ENCODE assay signal across 16 cellular contexts in the genomic region with DNA sequence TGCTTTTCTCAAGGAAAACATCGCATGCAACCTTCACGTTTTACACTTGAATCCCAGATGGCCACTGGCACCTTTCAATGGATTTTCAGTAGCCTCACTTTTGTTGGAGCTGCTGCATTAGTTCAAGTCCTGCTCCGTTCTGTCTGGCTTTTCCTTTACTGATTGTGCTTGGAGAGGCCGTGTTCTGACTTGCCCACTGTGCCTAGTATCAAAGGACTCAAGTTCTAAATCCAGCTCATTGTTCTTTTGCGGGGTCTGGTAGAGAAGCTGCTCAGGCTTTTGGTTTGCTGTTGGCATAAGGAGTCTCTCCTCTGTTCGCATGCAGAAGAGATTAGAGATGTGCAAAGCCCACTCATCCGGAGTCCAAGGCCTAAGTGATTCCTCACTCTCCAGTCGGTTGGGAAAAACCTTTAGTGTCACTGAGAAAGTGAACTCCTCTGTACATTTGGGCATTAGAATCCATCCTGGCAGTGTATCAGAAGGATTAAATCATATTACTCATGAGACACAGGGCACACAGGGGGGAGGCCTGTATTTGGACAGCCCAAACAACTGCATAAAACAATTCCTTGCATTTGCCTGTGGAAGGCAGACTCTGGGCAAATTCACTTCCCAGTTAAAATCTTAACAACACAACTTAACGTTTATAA.
DNase-seq lines count a peak whose midpoint lies in the region; ATAC-seq and TF ChIP-seq lines count a peak whose summit lies in the region.
"Had no signal": no experiment of that assay in that cellular context is flagged by ENCODE, and none has a peak within 500 bp of the region (broad histone marks: within the 10 kb centered on the region; RNA-seq: fewer than 3 reads in every experiment).

No MANE protein-coding gene starts in this region.

- intact Hi-C loops in MCF 10A (cut with micrococcal nuclease) = no loop called here
- intact Hi-C loops in breast epithelium (cut with DNase I; ENCODE audit: low total_unique reads) = no loop called here
- intact Hi-C loops in uterus (cut with DNase I; ENCODE audit: low total_unique reads) = no loop called here

- peak overlapping the region; percentile 19 for H3K27ac Mint-ChIP-seq in MCF 10A (ENCODE audit: low read depth, unreplicated experiment)

- no peaks in the 10 kb centered on the region for H3K27me3 ChIP-seq in breast epithelium
- no peaks in the 10 kb centered on the region for H3K27me3 ChIP-seq in adipocyte (replicated peaks; ENCODE audit: control insufficient read depth, insufficient read depth, low read length)
- no peaks in the 10 kb centered on the region for H3K27me3 ChIP-seq in foreskin keratinocyte
- H3K27me3 ChIP-seq in uterus = no peaks in the 10 kb centered on the region

- peaks cover 25% of the 10 kb centered on the region for H3K36me3 Mint-ChIP-seq in MCF 10A (ENCODE audit: insufficient read depth, unreplicated experiment)

- no peak for TF ChIP-seq CTCF in MCF 10A (IDR thresholded peaks at IDR 0.05; ENCODE audit: unreplicated experiment)
- TF ChIP-seq CTCF in breast epithelium (IDR thresholded peaks at IDR 0.05) = no peak
- TF ChIP-seq CTCF in foreskin keratinocyte (conservative IDR thresholded peaks at IDR 0.05) = peak; percentile 8
- no peak for TF ChIP-seq CTCF in uterus (IDR thresholded peaks at IDR 0.05)

- ATAC-seq in foreskin keratinocyte = peak; percentile 70

- H3K4me3 ChIP-seq in breast epithelium (no peak overlapping the region), adipocyte (ENCODE audit: low read length) (no peak overlapping the region), uterus (no peak overlapping the region)

- H3K36me3 ChIP-seq in breast epithelium (no peaks in the 10 kb centered on the region), adipocyte (ENCODE audit: control insufficient read depth, insufficient read depth, low read length, severe bottlenecking) (peaks cover 3% of the 10 kb centered on the region), uterus (no peaks in the 10 kb centered on the region)

- H3K9ac ChIP-seq in adipocyte (ENCODE audit: low read length) = no peak overlapping the region
- H3K9ac ChIP-seq: KMS-11 had no signal

- CTCF ChIA-PET in MCF 10A (lab: Yijun Ruan, JAX) = no interaction called here

- H3K9me3 ChIP-seq in breast epithelium (no peaks in the 10 kb centered on the region), adipocyte (ENCODE audit: control insufficient read depth, low read length) (no peaks in the 10 kb centered on the region), uterus (no peaks in the 10 kb centered on the region)

- H3K4me3 Mint-ChIP-seq in MCF 10A (ENCODE audit: unreplicated experiment) = no peak overlapping the region
- H3K4me3 Mint-ChIP-seq: H9 had no signal

- DNase-seq in MCF 10A (ENCODE audit: unreplicated experiment) = no peak
- DNase-seq in breast epithelium (ENCODE audit: low spot score in 2 of 2) = no peak
- peak; percentile 44 for DNase-seq in adipocyte (ENCODE audit: low read depth)
- DNase-seq in foreskin keratinocyte = peak; percentile 52 to 62
- DNase-seq in uterus = no peak
- DNase-seq in NCI-H128 (lab: John Stamatoyannopoulos, UW; ENCODE audit: unreplicated experiment) = no peak
- no peak for DNase-seq in iPS-NIHi7 (ENCODE audit: extremely low spot score)
- DNase-seq in SW480 (ENCODE audit: low spot score) = no peak
- DNase-seq: effector memory CD4-positive, alpha-beta T cell; H9; islet precursor cell; NCI-H1694; NCI-H526 treated with DMSO at 0.1 percent for 48 hours; substantia nigra had no signal

- POLR2A ChIA-PET in MCF 10A (lab: Yijun Ruan, JAX) = no interaction called here

- H3K27ac ChIP-seq in breast epithelium = no peak overlapping the region
- peak overlapping the region; percentile 48 for H3K27ac ChIP-seq in foreskin keratinocyte
- peak overlapping the region; percentile 40 to 41 for H3K27ac ChIP-seq in uterus
- H3K27ac ChIP-seq: HL-60 had no signal

- H3K4me1 ChIP-seq in breast epithelium (peaks cover 0 to 14% of the 10 kb centered on the region in 2 donors), adipocyte (ENCODE audit: control insufficient read depth, insufficient read depth, low read length) (peaks cover 15% of the 10 kb centered on the region), foreskin keratinocyte (peaks cover 15% of the 10 kb centered on the region), uterus (no peaks in the 10 kb centered on the region)

- H3K9me3 Mint-ChIP-seq in MCF 10A (ENCODE audit: unreplicated experiment) = no peaks in the 10 kb centered on the region
- H3K9me3 Mint-ChIP-seq: H9 had no signal

- H3K27me3 Mint-ChIP-seq in MCF 10A (ENCODE audit: insufficient read depth, unreplicated experiment) = no peaks in the 10 kb centered on the region

- no TSS peak for BruUV-seq in MCF 10A (replicated peaks; lab: Mats Ljungman, UMichigan)

- TF ChIP-seq POLR2A in breast epithelium (IDR thresholded peaks at IDR 0.05) (no peak), uterus (IDR thresholded peaks at IDR 0.05) (no peak)

- no peaks in the 10 kb centered on the region for H3K4me1 Mint-ChIP-seq in MCF 10A (ENCODE audit: insufficient read depth, unreplicated experiment)

Comparison
In these comparisons a context has a peak if more than half of its experiments do, and no peak if none do; other contexts are left out.
1. DNase-seq: peak in adipocyte (single experiment) and foreskin keratinocyte (2 of 2); none in MCF 10A (single experiment), breast epithelium (0 of 2), uterus (0 of 2), NCI-H128 (single experiment), iPS-NIHi7 (single experiment) and SW480 (single experiment).
2. H3K27ac ChIP-seq: peak in foreskin keratinocyte (single experiment) and uterus (2 of 2); none in breast epithelium (0 of 2).